In the genomic region with DNA sequence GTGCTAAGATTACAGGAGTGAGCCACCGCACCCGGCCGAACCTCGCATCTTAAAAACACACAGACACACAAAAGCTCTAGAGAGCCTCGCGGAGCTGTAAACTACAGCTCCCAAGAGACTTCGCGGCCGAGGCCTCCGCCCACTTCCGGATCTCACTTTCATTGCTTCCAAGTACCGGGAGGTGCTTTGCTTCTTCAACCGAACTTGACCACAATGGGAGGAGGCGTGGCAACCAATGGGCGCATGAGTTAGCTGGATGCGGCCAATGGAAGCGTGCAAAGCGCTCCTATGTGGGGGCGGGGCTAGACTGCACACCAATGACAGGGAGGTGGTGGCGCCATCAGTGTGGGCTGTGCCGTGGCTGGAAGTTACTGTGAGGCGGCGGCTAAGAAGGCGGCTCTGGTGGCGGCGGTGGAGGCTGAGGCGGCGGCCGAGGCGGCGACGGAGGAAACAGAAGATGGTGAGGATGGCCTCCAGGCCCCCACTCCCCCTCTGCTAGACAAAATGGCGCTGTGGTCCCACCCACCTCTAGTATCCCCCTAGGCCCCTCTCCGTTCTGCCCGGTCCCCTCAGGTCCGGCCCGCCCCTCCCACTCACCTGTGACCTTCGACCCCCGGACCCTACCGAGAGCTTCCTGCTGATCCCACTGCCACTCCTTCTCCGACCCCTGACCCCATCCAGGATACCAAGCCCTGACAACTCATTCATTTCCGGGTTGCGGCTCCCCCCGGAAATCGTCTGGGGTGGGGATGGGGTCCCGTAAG, we compare ENCODE assay signal across 8 cellular contexts. TPM values are rescaled to one million over a fixed set of nuclear protein-coding genes. Genes with fewer than 3 reads are reported as not detected.
DNase-seq lines count a peak whose midpoint lies in the region; ATAC-seq, FAIRE-seq and TF ChIP-seq lines count a peak whose summit lies in the region.

DDA1 (plus strand) TSS at position 366 of the 764 bp plus-strand sequence; CDS start at position 458, 92 bp downstream.

- H4K20me1 ChIP-seq in keratinocyte (ENCODE audit: control insufficient read depth, extremely low read depth, insufficient read depth, low read length), result peaks cover 4% of the 10 kb centered on the region

- H3K9ac ChIP-seq in keratinocyte (ENCODE audit: control insufficient read depth, extremely low read depth, insufficient read depth, low read length), result peak within 1 kb of the TSS; percentile 87

- peaks cover 3% of the 10 kb centered on the region for H3K9me1 ChIP-seq in keratinocyte (ENCODE audit: control insufficient read depth, extremely low read depth, insufficient read depth, low read length)

- ATAC-seq in GM19025 (IDR thresholded peaks at IDR 0.05; ENCODE audit: low read depth, unreplicated experiment) (peak; percentile 65), HG03378 (IDR thresholded peaks at IDR 0.05; ENCODE audit: unreplicated experiment) (peak; percentile 58)

- H3K27ac ChIP-seq in keratinocyte (ENCODE audit: control insufficient read depth, insufficient read depth, low read length), result peak within 1 kb of the TSS; percentile 67

- H3K36me3 ChIP-seq in keratinocyte (ENCODE audit: control insufficient read depth in 2 of 2, extremely low read depth in 1 of 2, insufficient read depth in 2 of 2, low read length in 2 of 2), result peaks cover 9 to 12% of the 10 kb centered on the region in 2 experiments

- no peak for TF ChIP-seq CTCF in AG09309 (IDR thresholded peaks at IDR 0.05; ENCODE audit: control insufficient read depth, insufficient read depth, low read depth, low read length, missing control alignments)
- TF ChIP-seq CTCF in keratinocyte (optimal IDR thresholded peaks at IDR 0.05 in 1 of 3, IDR thresholded peaks at IDR 0.05 in 1 of 3, conservative IDR thresholded peaks at IDR 0.05 in 1 of 3; ENCODE audit: extremely low read depth in 1 of 3, insufficient read depth in 2 of 3, low read length in 3 of 3), result no peak

- H3K4me1 ChIP-seq in keratinocyte (ENCODE audit: control insufficient read depth, extremely low read depth, insufficient read depth, low read length), result peaks cover 37% of the 10 kb centered on the region

- H3K79me2 ChIP-seq in keratinocyte (ENCODE audit: control insufficient read depth, insufficient read depth, low read length), result peaks cover 52% of the 10 kb centered on the region

- dilution Hi-C loops in keratinocyte (cut with MboI; ENCODE audit: extremely low pct_ligation_motif_present, low sequenced_read_pairs), result no loop called here

- DNase-seq in AG09309 (ENCODE audit: low read depth), result peak; percentile 99
- DNase-seq in NCI-H510A (lab: John Stamatoyannopoulos, UW), result peak; percentile 99
- DNase-seq in activated CD4-positive, alpha-beta T cell treated with anti-CD3 and anti-CD28 coated beads for 1 hour, result peak; percentile 98
- peak; percentile 99 for DNase-seq in cerebellum (ENCODE audit: low spot score)
- peak; percentile 99 for DNase-seq in keratinocyte (ENCODE audit: low read depth, low spot score)
- DNase-seq in stimulated activated CD4-positive, alpha-beta T cell treated with anti-CD3 and anti-CD28 coated beads, Interleukin-15, amount 100 ng/mL, for 1 hour (ENCODE audit: low read depth in 1 of 2, low spot score in 1 of 2), result peak; percentile 89 to 97

- no peaks in the 10 kb centered on the region for H3K9me3 ChIP-seq in keratinocyte (ENCODE audit: control insufficient read depth, low read depth, low read length)

- H3K27me3 ChIP-seq in keratinocyte (ENCODE audit: control insufficient read depth, extremely low read depth, insufficient read depth, low read length), result no peaks in the 10 kb centered on the region

- H3K4me3 ChIP-seq in AG09309 (ENCODE audit: control insufficient read depth, low read depth, low read length) (peak within 1 kb of the TSS; percentile 100), keratinocyte (ENCODE audit: control insufficient read depth in 2 of 3, extremely low read depth in 1 of 3, insufficient read depth in 2 of 3, low read depth in 1 of 3, low read length in 3 of 3) (peak within 1 kb of the TSS; percentile 83 to 97 (median 94))

- FAIRE-seq in keratinocyte (lab: Jason Lieb, UNC), result peak; percentile 99

- peak within 1 kb of the TSS; percentile 83 for H3K4me2 ChIP-seq in keratinocyte (ENCODE audit: control insufficient read depth, extremely low read depth, insufficient read depth, low read depth, low read length)

- peak within 1 kb of the TSS; percentile 27 for H2AFZ ChIP-seq in keratinocyte (ENCODE audit: control insufficient read depth, low read length)

RNA-seq across cellular contexts. Expression of gene DDA1, which starts in this region (rescaled TPM):
- 8.9 TPM for total RNA-seq in cerebellum
- polyA plus RNA-seq in keratinocyte, result 59.4 to 75.4 TPM (median 62.8 TPM) in 3 replicates
- 98.4 TPM for polyA plus RNA-seq in keratinocyte (2011; ENCODE audit: low read depth)
- polyA plus RNA-seq in keratinocyte (2011; cell fraction: cytosol; rRNA removed), result 53.1 and 66.9 TPM in 2 replicates
- 42.5 and 44.9 TPM in 2 replicates for polyA plus RNA-seq in keratinocyte (2011; cell fraction: nucleus; rRNA removed)
- polyA plus RNA-seq in keratinocyte (2012; ENCODE audit: low replicate concordance), result 53.8 and 90.6 TPM in 2 replicates
- 16.9 to 30.2 TPM (median 19.6 TPM) in 3 replicates for polyA minus RNA-seq in keratinocyte
- 26.1 TPM for polyA minus RNA-seq in keratinocyte (2011; cell fraction: cytosol; rRNA and poly(A)+ RNA removed)
- 6.9 and 13.9 TPM in 2 replicates for polyA minus RNA-seq in keratinocyte (2011; cell fraction: nucleus; rRNA and poly(A)+ RNA removed)

Comparison
In these comparisons a context has a peak if more than half of its experiments do, and no peak if none do; other contexts are left out.
1. Peak in every context shown above with its lines: DNase-seq, ATAC-seq, H3K4me3 ChIP-seq and H3K27ac ChIP-seq.